Comparison of ENCODE assay signal across 12 cellular contexts in the genomic region with DNA sequence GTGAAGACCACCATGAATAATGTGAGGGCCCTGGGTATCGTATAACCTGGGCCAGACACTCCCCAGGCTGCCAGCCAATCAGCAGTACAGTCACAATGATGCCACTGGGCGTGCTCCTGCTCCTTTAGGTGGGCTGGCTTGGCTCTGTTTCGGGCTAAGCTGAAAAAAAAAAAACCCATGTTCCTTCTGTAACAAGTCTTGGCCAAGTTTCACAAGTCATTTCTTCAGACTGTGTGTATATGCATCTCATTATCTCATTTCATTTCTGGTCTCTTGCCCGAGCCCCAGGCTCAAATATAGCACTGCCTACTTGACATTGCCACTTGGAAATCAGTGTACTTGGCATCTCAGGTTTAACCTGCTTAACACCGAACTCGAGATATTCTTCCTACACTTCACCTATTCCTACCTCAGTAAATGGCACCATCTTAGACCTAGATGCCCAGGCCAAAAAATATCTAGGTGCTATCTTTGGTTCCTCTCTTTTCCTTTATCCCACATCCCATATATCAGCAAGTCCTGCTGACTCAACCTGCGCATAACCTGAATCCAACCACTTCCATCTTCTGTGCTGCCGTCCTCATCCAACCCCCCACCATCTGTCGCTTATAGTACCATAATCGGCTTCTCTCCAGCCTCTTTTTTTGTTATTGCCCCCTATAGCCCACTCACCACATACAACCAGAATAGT. TPM values are rescaled to one million over a fixed set of nuclear protein-coding genes. Genes with fewer than 3 reads are reported as not detected.
DNase-seq lines count a peak whose midpoint lies in the region; ATAC-seq and TF ChIP-seq lines count a peak whose summit lies in the region.
"Had no signal": no experiment of that assay in that cellular context is flagged by ENCODE, and none has a peak within 500 bp of the region (broad histone marks: within the 10 kb centered on the region; RNA-seq: fewer than 3 reads in every experiment).

No MANE protein-coding gene starts in this region.

- RAD21 ChIA-PET in HCT116 (lab: Charles Lee; ENCODE audit: low non-redundant PET in 1 of 2, low total read pairs in 2 of 2, uncharacterized antibody in 2 of 2, unreplicated experiment in 2 of 2), result no interaction called here

- no peaks in the 10 kb centered on the region for H4K20me1 ChIP-seq in HCT116 (ENCODE audit: insufficient read depth)

- 0 out of 4 replicates have a peak overlapping the region, but pooled peaks of 1 of the 2 experiments have one; percentile 69 for H3K4me3 ChIP-seq in HCT116 (replicated peaks in 1 of 2; ENCODE audit: low read depth in 1 of 2, low read length in 2 of 2)
- H3K4me3 ChIP-seq: colonic mucosa had no signal

- peak overlapping the region; percentile 98 for H3K4me2 ChIP-seq in HCT116 (ENCODE audit: low read length)

- H3K27me3 ChIP-seq in HCT116 (ENCODE audit: insufficient read depth, low read length), result no peaks in the 10 kb centered on the region
- H3K27me3 ChIP-seq: colonic mucosa, foreskin keratinocyte had no signal

- no TSS peak for BruUV-seq in HCT116 (replicated peaks; lab: Mats Ljungman, UMichigan)

- peaks cover 35% of the 10 kb centered on the region for H3K36me3 Mint-ChIP-seq in activated naive CD8-positive, alpha-beta T cell treated with anti-CD3 and anti-CD28 coated beads for 36 hours
- H3K36me3 Mint-ChIP-seq in naive B cell, result peaks cover 4 to 7% of the 10 kb centered on the region in 2 donors

- peaks cover 2 to 29% of the 10 kb centered on the region in 2 experiments; a peak in 3 of 4 replicates for H3K36me3 ChIP-seq in HCT116 (ENCODE audit: control insufficient read depth in 1 of 2, insufficient read depth in 2 of 2, low read length in 2 of 2)
- H3K36me3 ChIP-seq: colonic mucosa had no signal

- no peaks in the 10 kb centered on the region for H3K9me3 ChIP-seq in HCT116 (ENCODE audit: control insufficient read depth in 1 of 2, insufficient read depth in 1 of 2, low read depth in 1 of 2, low read length in 2 of 2)
- H3K9me3 ChIP-seq: colonic mucosa had no signal

- no peaks in the 10 kb centered on the region for H3K9me3 Mint-ChIP-seq in activated naive CD8-positive, alpha-beta T cell treated with anti-CD3 and anti-CD28 coated beads for 36 hours
- H3K9me3 Mint-ChIP-seq in naive B cell, result no peaks in the 10 kb centered on the region

- TF ChIP-seq RAD21 in HCT116 (IDR thresholded peaks at IDR 0.05; ENCODE audit: low read depth), result no peak

- peaks cover 39% of the 10 kb centered on the region for H3K79me2 ChIP-seq in HCT116 (ENCODE audit: insufficient read depth, low read length)

- TF ChIP-seq POLR2A in HCT116 (IDR thresholded peaks at IDR 0.05; ENCODE audit: borderline replicate concordance, extremely low read depth, insufficient read depth, insufficient read length), result no peak

- DNase-seq in HCT116 (ENCODE audit: low read depth, low spot score), result no peak
- no peak for DNase-seq in activated naive CD8-positive, alpha-beta T cell treated with anti-CD3 and anti-CD28 coated beads for 36 hours
- DNase-seq in naive B cell, result no peak
- DNase-seq in islet precursor cell, result no peak
- DNase-seq in midbrain (lab: John Stamatoyannopoulos, UW), result no peak
- no peak for DNase-seq in KG1 (lab: John Stamatoyannopoulos, UW)
- DNase-seq: activated effector memory CD4-positive, alpha-beta T cell treated with anti-CD3 and anti-CD28 coated beads, Interleukin-2, amount 50 U/mL, for 16 hours; colonic mucosa; DMS 273 treated with DMSO at 0.1 percent for 48 hours; foreskin keratinocyte had no signal

- peak overlapping the region; percentile 92; the same call in 1 of the 2 replicates for H3K9ac ChIP-seq in HCT116 (ENCODE audit: low read length)

- H3K4me1 ChIP-seq in HCT116 (ENCODE audit: control insufficient read depth in 1 of 2, insufficient read depth in 2 of 2, low read length in 2 of 2), result peaks cover 8 to 21% of the 10 kb centered on the region in 2 experiments; a peak in 3 of 4 replicates

- H3K27ac ChIP-seq in C4-2B (peak overlapping the region; percentile 91; the same call in 1 of the 2 replicates), HCT116 (ENCODE audit: low read depth, low read length) (no peak overlapping the region)
- H3K27ac ChIP-seq: colonic mucosa, foreskin keratinocyte had no signal

- no peaks in the 10 kb centered on the region for H3K27me3 Mint-ChIP-seq in activated naive CD8-positive, alpha-beta T cell treated with anti-CD3 and anti-CD28 coated beads for 36 hours
- H3K27me3 Mint-ChIP-seq in naive B cell, result no peaks in the 10 kb centered on the region

- TF ChIP-seq CTCF in C4-2B (conservative IDR thresholded peaks at IDR 0.05), result no peak
- TF ChIP-seq CTCF in HCT116 (IDR thresholded peaks at IDR 0.05 in 2 of 3, conservative IDR thresholded peaks at IDR 0.05 in 1 of 3; ENCODE audit: borderline replicate concordance in 1 of 3, insufficient read depth in 1 of 3, low read depth in 2 of 3, low read length in 2 of 3), result no peak

- H3K4me1 Mint-ChIP-seq in activated naive CD8-positive, alpha-beta T cell treated with anti-CD3 and anti-CD28 coated beads for 36 hours, result peaks cover 35% of the 10 kb centered on the region
- peaks cover 29 to 45% (median 44%) of the 10 kb centered on the region in 3 donors for H3K4me1 Mint-ChIP-seq in naive B cell

- POLR2A ChIA-PET in HCT116 (lab: Charles Lee), result no interaction called here

- no peaks in the 10 kb centered on the region for H3K9me2 ChIP-seq in HCT116 (ENCODE audit: insufficient read depth)

- ATAC-seq in HCT116, result no peak
- no peak for ATAC-seq in naive B cell (ENCODE audit: low read depth in 2 of 2)
- no peak for ATAC-seq in HG02884 (IDR thresholded peaks at IDR 0.05; ENCODE audit: unreplicated experiment)
- ATAC-seq: foreskin keratinocyte had no signal

- H3K4me3 Mint-ChIP-seq in activated naive CD8-positive, alpha-beta T cell treated with anti-CD3 and anti-CD28 coated beads for 36 hours, result peak overlapping the region; percentile 95
- peak overlapping the region; percentile 2 to 99 (median 19) for H3K4me3 Mint-ChIP-seq in naive B cell

- intact Hi-C loops in HCT116 (cut with micrococcal nuclease), result no loop called here

- H3K27ac Mint-ChIP-seq in activated naive CD8-positive, alpha-beta T cell treated with anti-CD3 and anti-CD28 coated beads for 36 hours, result peak overlapping the region; percentile 28
- peak overlapping the region in 3 of 6 donors; percentile 29 to 85 (median 43) for H3K27ac Mint-ChIP-seq in naive B cell

- H2AFZ ChIP-seq in HCT116 (ENCODE audit: low read depth, low read length, poor library complexity, severe bottlenecking), result no peak overlapping the region

- CTCF ChIA-PET in HCT116 (lab: Charles Lee), result interaction anchor here (1.4 kb wide), 1 partner anchor 9 kb away, joined by 6 read pairs; no protein-coding TSS in a partner anchor

TF ChIP-seq in HCT116, 20 proteins besides CTCF, POLR2A, EP300 and RAD21:
- TF ChIP-seq CEBPB (IDR thresholded peaks at IDR 0.05; ENCODE audit: low read depth) (no peak), POLR2AphosphoS5 (IDR thresholded peaks at IDR 0.05; ENCODE audit: low read depth, low read length) (no peak), ZNF274 (IDR thresholded peaks at IDR 0.05; ENCODE audit: low read depth, low read length) (no peak)
- TF ChIP-seq, protein P1, sequence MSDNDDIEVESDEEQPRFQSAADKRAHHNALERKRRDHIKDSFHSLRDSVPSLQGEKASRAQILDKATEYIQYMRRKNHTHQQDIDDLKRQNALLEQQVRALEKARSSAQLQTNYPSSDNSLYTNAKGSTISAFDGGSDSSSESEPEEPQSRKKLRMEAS (IDR thresholded peaks at IDR 0.05), result no peak

RNA-seq across cellular contexts. Expression of a gene that starts 1.8 kb away (rescaled TPM):
- 95.1 TPM for total RNA-seq in HCT116 (2021; ENCODE audit: unreplicated experiment)
- polyA plus RNA-seq in HCT116 (2012), result 128 and 169 TPM in 2 replicates
- total RNA-seq in activated naive CD8-positive, alpha-beta T cell treated with anti-CD3 and anti-CD28 coated beads for 36 hours, result 100 to 1,000 TPM; 118 to 126 TPM
- polyA plus RNA-seq in naive B cell (ENCODE audit: low read depth in 6 of 6), result 10 to 100 TPM; 29.4 to 53.0 (median 44.4) TPM

RNA-seq across cellular contexts. Expression of a gene that starts 37.0 kb away (rescaled TPM):
- total RNA-seq in HCT116 (2021; ENCODE audit: unreplicated experiment), result not detected
- 0.02 TPM in 1 of 2 replicates, not detected in the other for polyA plus RNA-seq in HCT116 (2012)
- not detected for total RNA-seq in activated naive CD8-positive, alpha-beta T cell treated with anti-CD3 and anti-CD28 coated beads for 36 hours
- not detected for polyA plus RNA-seq in naive B cell (ENCODE audit: low read depth in 6 of 6)
- total RNA-seq: foreskin keratinocyte had no signal
- polyA plus RNA-seq: foreskin keratinocyte had no signal
